Comparison of ENCODE assay signal across 35 cellular contexts in genomic region chr2:26024260-26024659, GRCh38.
"Had no signal": no experiment of that assay in that cellular context is flagged by ENCODE, and none has a peak within 500 bp of the region (broad histone marks: within the 10 kb centered on the region; RNA-seq: fewer than 3 reads in every experiment).

No MANE protein-coding gene starts in this region.

- H3K36me3 ChIP-seq: MG63 had no signal

- H3K4me3 ChIP-seq: MG63 had no signal

- H3K9me3 ChIP-seq: MG63 had no signal

- H3K27me3 ChIP-seq: MG63 had no signal

- DNase-seq: Karpas-422, Kasumi-1, MG63, MM.1S, MV-4-11, NCI-H1048, NCI-H1092, NCI-H1092 treated with DMSO at 0.1 percent for 48 hours, NCI-H1105, NCI-H1105 treated with DMSO at 0.1 percent for 48 hours, NCI-H1417, NCI-H1417 treated with DMSO at 0.1 percent for 48 hours, NCI-H1436, NCI-H1436 treated with DMSO at 0.1 percent for 48 hours, NCI-H146, NCI-H1694, NCI-H1694 treated with DMSO at 0.1 percent for 48 hours, NCI-H187, NCI-H187 treated with DMSO at 0.1 percent for 48 hours, NCI-H1930, NCI-H2029, NCI-H2029 treated with DMSO at 0.1 percent for 48 hours, NCI-H2081, NCI-H2081 treated with DMSO at 0.1 percent for 48 hours, NCI-H2107, NCI-H2171, NCI-H2171 treated with DMSO at 0.1 percent for 48 hours, NCI-H2227 treated with DMSO at 0.1 percent for 48 hours, NCI-H226, NCI-H345, NCI-H446, NCI-H446 treated with DMSO at 0.1 percent for 48 hours, NCI-H510A, NCI-H510A treated with DMSO at 0.1 percent for 48 hours, NCI-H524 had no signal
